In the genomic region with DNA sequence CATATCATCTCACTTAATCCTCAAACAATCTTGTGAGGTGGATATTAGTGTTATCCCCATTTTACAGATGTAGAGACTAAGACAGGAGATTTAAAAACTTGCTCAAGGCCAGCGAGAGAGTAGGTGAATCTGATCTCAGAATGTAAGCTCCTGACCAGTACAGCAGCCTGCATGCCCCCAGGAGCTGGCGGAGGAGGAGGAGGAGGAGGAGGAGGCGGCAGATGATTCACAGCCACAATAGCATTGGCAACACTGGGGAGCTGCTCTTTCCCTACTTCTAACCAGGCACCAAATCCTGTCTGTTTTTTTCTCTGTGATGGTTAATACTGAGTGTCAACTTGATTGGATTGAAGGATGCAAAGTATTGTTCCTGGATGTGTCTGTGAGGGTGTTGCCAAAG, we compare ENCODE assay signal across 33 cellular contexts.
"Had no signal": no experiment of that assay in that cellular context is flagged by ENCODE, and none has a peak within 500 bp of the region (broad histone marks: within the 10 kb centered on the region; RNA-seq: fewer than 3 reads in every experiment).

No MANE protein-coding gene starts in this region.

- H3K27me3 ChIP-seq: ascending aorta, cardiac muscle cell, colonic mucosa had no signal

- H3K4me1 ChIP-seq: ascending aorta, breast epithelium, colonic mucosa, esophagus squamous epithelium, gastroesophageal sphincter, heart right ventricle had no signal

- ATAC-seq: activated CD4-positive, CD25-positive, alpha-beta regulatory T cell treated with anti-CD3 and anti-CD28 coated beads, Interleukin-2, amount 50 U/mL, for 24 hours; activated CD8-positive, alpha-beta memory T cell treated with anti-CD3 and anti-CD28 coated beads, Interleukin-2, amount 10 ng/mL, durations not matched to agents 7 days and 5 days; activated CD8-positive, alpha-beta T cell treated with anti-CD3 and anti-CD28 coated beads, Interleukin-2, amount 10 ng/mL, durations not matched to agents 7 days and 5 days; activated naive CD4-positive, alpha-beta T cell treated with anti-CD3 and anti-CD28 coated beads, Interleukin-2, amount 50 U/mL, for 72 hours; activated T-cell treated with anti-CD3 and anti-CD28 coated beads, Interleukin-2, amount 50 U/mL, for 72 hours; gastroesophageal sphincter; heart right ventricle; T-helper 17 cell had no signal

- H3K4me3 ChIP-seq: ascending aorta, breast epithelium, cardiac muscle cell, colonic mucosa, esophagus squamous epithelium, gastroesophageal sphincter, heart right ventricle had no signal

- H3K27ac Mint-ChIP-seq: activated B cell treated with CpG ODN at 0.5 μM for 24 hours; activated CD4-positive, alpha-beta memory T cell treated with anti-CD3 and anti-CD28 coated beads for 36 hours; activated CD4-positive, alpha-beta T cell treated with anti-CD3 and anti-CD28 coated beads, Interleukin-2, amount 10 ng/mL, durations not matched to agents 24 days and 14 days; activated CD8-positive, alpha-beta memory T cell treated with anti-CD3 and anti-CD28 coated beads, Interleukin-2, amount 10 ng/mL, durations not matched to agents 7 days and 5 days; activated CD8-positive, alpha-beta T cell treated with anti-CD3 and anti-CD28 coated beads, Interleukin-2, amount 10 ng/mL, durations not matched to agents 7 days and 5 days; activated naive CD4-positive, alpha-beta T cell treated with anti-CD3 and anti-CD28 coated beads, Interleukin-2, amount 10 ng/mL, durations not matched to agents 7 days and 5 days; activated naive CD4-positive, alpha-beta T cell treated with anti-CD3 and anti-CD28 coated beads, Interleukin-2, amount 50 U/mL, for 72 hours; activated naive CD8-positive, alpha-beta T cell treated with anti-CD3 and anti-CD28 coated beads, Interleukin-2, amount 10 ng/mL, durations not matched to agents 7 days and 5 days; activated T-cell treated with anti-CD3 and anti-CD28 coated beads, Interleukin-2, amount 50 U/mL, for 24 hours; activated T-cell treated with anti-CD3 and anti-CD28 coated beads, Interleukin-2, amount 50 U/mL, for 72 hours; brain; T-helper 17 cell; T-helper 2 cell treated with Interferon-gamma antibody and Interleukin-4, amounts not matched to agents 5 μg/mL and 100 μg/mL, for 36 hours had no signal

- H3K4me1 Mint-ChIP-seq: activated B cell treated with CpG ODN at 0.5 μM for 24 hours; activated CD4-positive, alpha-beta T cell treated with anti-CD3 and anti-CD28 coated beads, Interleukin-2, amount 10 ng/mL, durations not matched to agents 24 days and 14 days; activated CD8-positive, alpha-beta memory T cell treated with anti-CD3 and anti-CD28 coated beads, Interleukin-2, amount 10 ng/mL, durations not matched to agents 7 days and 5 days; activated naive CD4-positive, alpha-beta T cell treated with anti-CD3 and anti-CD28 coated beads, Interleukin-2, amount 10 ng/mL, durations not matched to agents 7 days and 5 days; activated naive CD8-positive, alpha-beta T cell treated with anti-CD3 and anti-CD28 coated beads, Interleukin-2, amount 10 ng/mL, durations not matched to agents 7 days and 5 days; brain; T-helper 17 cell had no signal

- H3K27me3 Mint-ChIP-seq: activated CD4-positive, alpha-beta memory T cell treated with anti-CD3 and anti-CD28 coated beads for 36 hours; activated CD8-positive, alpha-beta memory T cell treated with anti-CD3 and anti-CD28 coated beads, Interleukin-2, amount 10 ng/mL, durations not matched to agents 7 days and 5 days had no signal

- H3K36me3 Mint-ChIP-seq: activated CD4-positive, alpha-beta memory T cell treated with anti-CD3 and anti-CD28 coated beads for 36 hours; activated CD8-positive, alpha-beta memory T cell treated with anti-CD3 and anti-CD28 coated beads, Interleukin-2, amount 10 ng/mL, durations not matched to agents 7 days and 5 days; activated naive CD4-positive, alpha-beta T cell treated with anti-CD3 and anti-CD28 coated beads, Interleukin-2, amount 10 ng/mL, durations not matched to agents 7 days and 5 days; activated naive CD4-positive, alpha-beta T cell treated with anti-CD3 and anti-CD28 coated beads, Interleukin-2, amount 50 U/mL, for 72 hours; activated naive CD8-positive, alpha-beta T cell treated with anti-CD3 and anti-CD28 coated beads, Interleukin-2, amount 10 ng/mL, durations not matched to agents 7 days and 5 days; brain had no signal

- DNase-seq: activated B cell treated with CpG ODN at 0.5 μM for 24 hours; activated CD4-positive, alpha-beta memory T cell treated with anti-CD3 and anti-CD28 coated beads for 36 hours; activated CD4-positive, alpha-beta T cell treated with anti-CD3 and anti-CD28 coated beads, Interleukin-2, amount 10 ng/mL, durations not matched to agents 24 days and 14 days; activated CD8-positive, alpha-beta memory T cell treated with anti-CD3 and anti-CD28 coated beads, Interleukin-2, amount 10 ng/mL, durations not matched to agents 7 days and 5 days; activated CD8-positive, alpha-beta memory T cell treated with anti-CD3 and anti-CD28 coated beads, Interleukin-2, amount 50 U/mL, for 4 hours; activated CD8-positive, alpha-beta T cell treated with anti-CD3 and anti-CD28 coated beads, Interleukin-2, amount 10 ng/mL, durations not matched to agents 7 days and 5 days; activated gamma-delta T cell; activated naive CD4-positive, alpha-beta T cell; activated naive CD4-positive, alpha-beta T cell treated with anti-CD3 and anti-CD28 coated beads, Interleukin-2, amount 10 ng/mL, durations not matched to agents 7 days and 5 days; activated naive CD8-positive, alpha-beta T cell treated with anti-CD3 and anti-CD28 coated beads, Interleukin-2, amount 10 ng/mL, durations not matched to agents 7 days and 5 days; activated T-cell treated with anti-CD3 and anti-CD28 coated beads, Interleukin-2, amount 50 U/mL, for 24 hours; activated T-cell treated with anti-CD3 and anti-CD28 coated beads, Interleukin-2, amount 50 U/mL, for 72 hours; central memory CD4-positive, alpha-beta T cell; cerebellar nuclear complex; colonic mucosa; effector CD8-positive, alpha-beta T cell; esophagus squamous epithelium; foreskin melanocyte; heart right ventricle; T-helper 17 cell; T1000; WERI-Rb-1 had no signal

- H3K27ac ChIP-seq: ascending aorta, breast epithelium, cardiac muscle cell, colonic mucosa, epithelial cell of prostate, esophagus squamous epithelium, gastroesophageal sphincter, heart right ventricle, WERI-Rb-1 had no signal

- H3K4me3 Mint-ChIP-seq: activated B cell treated with CpG ODN at 0.5 μM for 24 hours; activated CD4-positive, alpha-beta memory T cell treated with anti-CD3 and anti-CD28 coated beads for 36 hours; activated CD4-positive, alpha-beta T cell treated with anti-CD3 and anti-CD28 coated beads, Interleukin-2, amount 10 ng/mL, durations not matched to agents 24 days and 14 days; activated CD8-positive, alpha-beta memory T cell treated with anti-CD3 and anti-CD28 coated beads, Interleukin-2, amount 10 ng/mL, durations not matched to agents 7 days and 5 days; activated CD8-positive, alpha-beta T cell treated with anti-CD3 and anti-CD28 coated beads, Interleukin-2, amount 10 ng/mL, durations not matched to agents 7 days and 5 days; activated naive CD4-positive, alpha-beta T cell treated with anti-CD3 and anti-CD28 coated beads, Interleukin-2, amount 10 ng/mL, durations not matched to agents 7 days and 5 days; activated naive CD8-positive, alpha-beta T cell treated with anti-CD3 and anti-CD28 coated beads, Interleukin-2, amount 10 ng/mL, durations not matched to agents 7 days and 5 days; activated T-cell treated with anti-CD3 and anti-CD28 coated beads, Interleukin-2, amount 50 U/mL, for 24 hours; activated T-cell treated with anti-CD3 and anti-CD28 coated beads, Interleukin-2, amount 50 U/mL, for 72 hours; brain; T-helper 17 cell; T-helper 2 cell treated with Interferon-gamma antibody and Interleukin-4, amounts not matched to agents 5 μg/mL and 100 μg/mL, for 36 hours had no signal

- H3K9me3 Mint-ChIP-seq: activated B cell treated with CpG ODN at 0.5 μM for 24 hours; activated CD4-positive, alpha-beta memory T cell treated with anti-CD3 and anti-CD28 coated beads for 36 hours; activated CD4-positive, alpha-beta T cell treated with anti-CD3 and anti-CD28 coated beads, Interleukin-2, amount 10 ng/mL, durations not matched to agents 24 days and 14 days; activated naive CD4-positive, alpha-beta T cell treated with anti-CD3 and anti-CD28 coated beads, Interleukin-2, amount 10 ng/mL, durations not matched to agents 7 days and 5 days; activated naive CD4-positive, alpha-beta T cell treated with anti-CD3 and anti-CD28 coated beads, Interleukin-2, amount 50 U/mL, for 72 hours; activated naive CD8-positive, alpha-beta T cell treated with anti-CD3 and anti-CD28 coated beads, Interleukin-2, amount 10 ng/mL, durations not matched to agents 7 days and 5 days; T-helper 2 cell treated with Interferon-gamma antibody and Interleukin-4, amounts not matched to agents 5 μg/mL and 100 μg/mL, for 36 hours had no signal

- H3K9me3 ChIP-seq: ascending aorta, colonic mucosa, esophagus squamous epithelium had no signal

- FAIRE-seq: endometrium, endothelial cell of umbilical vein had no signal

- H3K36me3 ChIP-seq: ascending aorta, breast epithelium, cardiac muscle cell, colonic mucosa, esophagus squamous epithelium, gastroesophageal sphincter, heart right ventricle, WERI-Rb-1 had no signal
